In genomic region chr11:29629281-29629680, GRCh38 we compare ENCODE assay signal across 21 cellular contexts.
DNase-seq lines count a peak whose midpoint lies in the region; ATAC-seq, FAIRE-seq and TF ChIP-seq lines count a peak whose summit lies in the region.
"Had no signal": no experiment of that assay in that cellular context is flagged by ENCODE, and none has a peak within 500 bp of the region (broad histone marks: within the 10 kb centered on the region; RNA-seq: fewer than 3 reads in every experiment).

No MANE protein-coding gene starts in this region.

- H3K36me3 ChIP-seq in smooth muscle cell (ENCODE audit: low read depth): no peaks in the 10 kb centered on the region
- H3K36me3 ChIP-seq: esophagus squamous epithelium, prostate gland had no signal

- 19% methylated on average over 3 of the region's 3 CpGs for WGBS in smooth muscle cell (ENCODE audit: low lambda C conversion rate)

- H3K9me3 ChIP-seq in smooth muscle cell (replicated peaks; ENCODE audit: low read depth): no peaks in the 10 kb centered on the region
- H3K9me3 ChIP-seq: esophagus squamous epithelium, prostate gland had no signal

- H3K79me2 ChIP-seq in smooth muscle cell (ENCODE audit: low read depth): no peaks in the 10 kb centered on the region

- peaks cover 9% of the 10 kb centered on the region for H3K4me1 ChIP-seq in smooth muscle cell (ENCODE audit: low read depth)
- H3K4me1 ChIP-seq: esophagus squamous epithelium, prostate gland had no signal

- TF ChIP-seq POLR2A in H54 (IDR thresholded peaks at IDR 0.05; ENCODE audit: low read depth, low read length): no peak

- H3K9ac ChIP-seq in smooth muscle cell (ENCODE audit: low read depth): peak overlapping the region; percentile 26

- DNase-seq in H54 (ENCODE audit: insufficient read length, low spot score): no peak
- peak; percentile 55 for DNase-seq in astrocyte of the hippocampus (ENCODE audit: low read depth, low spot score)
- peak; percentile 42 for DNase-seq in kidney tubule cell (ENCODE audit: low spot score)
- no peak for DNase-seq in smooth muscle cell (lab: John Stamatoyannopoulos, UW; ENCODE audit: unreplicated experiment)
- DNase-seq in DMS 273 treated with DMSO at 0.1 percent for 48 hours (lab: John Stamatoyannopoulos, UW): no peak
- DNase-seq in cerebellum (ENCODE audit: low spot score): no peak
- DNase-seq: activated CD4-positive, alpha-beta T cell treated with anti-CD3 and anti-CD28 coated beads, Interleukin-2, amount 50 U/mL, for 1 hour; activated CD8-positive, alpha-beta memory T cell treated with anti-CD3 and anti-CD28 coated beads, Interleukin-2, amount 50 U/mL, for 4 hours; activated naive CD8-positive, alpha-beta T cell treated with anti-CD3 and anti-CD28 coated beads, Interleukin-2, amount 50 U/mL, for 24 hours; caudate nucleus; COR-L47; esophagus squamous epithelium; KG1; left colon; NCI-H187 treated with DMSO at 0.1 percent for 48 hours; NCI-H2227 treated with DMSO at 0.1 percent for 48 hours; NCI-H748 treated with DMSO at 0.1 percent for 48 hours; SHP77 had no signal

- FAIRE-seq in H54 (lab: Jason Lieb, UNC): peak; percentile 6

- H2AFZ ChIP-seq in smooth muscle cell (ENCODE audit: low read depth): no peak overlapping the region

- no peak overlapping the region for H3K4me3 ChIP-seq in smooth muscle cell
- H3K4me3 ChIP-seq: esophagus squamous epithelium, prostate gland, skin epidermis had no signal

- TF ChIP-seq CTCF in smooth muscle cell (IDR thresholded peaks at IDR 0.05; ENCODE audit: borderline replicate concordance, insufficient read depth, poor library complexity, severe bottlenecking): no peak

- H3F3A ChIP-seq in smooth muscle cell (ENCODE audit: low read depth): peaks cover 8% of the 10 kb centered on the region

- H3K4me2 ChIP-seq in smooth muscle cell: peak overlapping the region; percentile 61

- no peak for ATAC-seq in HG03095 (IDR thresholded peaks at IDR 0.05; ENCODE audit: unreplicated experiment)
- ATAC-seq: activated naive CD8-positive, alpha-beta T cell treated with anti-CD3 and anti-CD28 coated beads, Interleukin-2, amount 50 U/mL, for 24 hours; left colon had no signal

- no peaks in the 10 kb centered on the region for H4K20me1 ChIP-seq in smooth muscle cell (ENCODE audit: low read depth)

- no peaks in the 10 kb centered on the region for H3K27me3 ChIP-seq in smooth muscle cell (ENCODE audit: low read depth)
- H3K27me3 ChIP-seq: esophagus squamous epithelium had no signal

- H3K27ac ChIP-seq in smooth muscle cell (ENCODE audit: low read depth): peak overlapping the region; percentile 88
- H3K27ac ChIP-seq: esophagus squamous epithelium, prostate gland, skin epidermis had no signal

Comparison
In these comparisons a context has a peak if more than half of its experiments do, and no peak if none do; other contexts are left out.
1. DNase-seq: peak in astrocyte of the hippocampus (single experiment) and kidney tubule cell (single experiment); none in H54 (single experiment), smooth muscle cell (single experiment), DMS 273 treated with DMSO at 0.1 percent for 48 hours (single experiment) and cerebellum (single experiment).